21 cellular contexts compared by ENCODE assay signal in genomic region chr10:72034761-72035160, GRCh38.
"Had no signal": no experiment of that assay in that cellular context is flagged by ENCODE, and none has a peak within 500 bp of the region (broad histone marks: within the 10 kb centered on the region; RNA-seq: fewer than 3 reads in every experiment).

No MANE protein-coding gene starts in this region.

- H3K9me3 ChIP-seq: adrenal gland, breast epithelium, Peyer's patch had no signal

- H3K4me3 ChIP-seq: adrenal gland, breast epithelium, Peyer's patch had no signal

- ATAC-seq: activated CD4-positive, CD25-positive, alpha-beta regulatory T cell treated with anti-CD3 and anti-CD28 coated beads, Interleukin-2, amount 50 U/mL, for 24 hours; activated CD8-positive, alpha-beta T cell treated with anti-CD3 and anti-CD28 coated beads, Interleukin-2, amount 10 ng/mL, durations not matched to agents 7 days and 5 days had no signal

- H3K27me3 ChIP-seq: adrenal gland, breast epithelium, Peyer's patch had no signal

- H3K27ac ChIP-seq: adrenal gland, Peyer's patch, RWPE1 had no signal

- H3K4me1 ChIP-seq: Peyer's patch had no signal

- DNase-seq: activated CD4-positive, alpha-beta T cell treated with anti-CD3 and anti-CD28 coated beads for 48 hours; activated CD4-positive, alpha-beta T cell treated with anti-CD3 and anti-CD28 coated beads, Interleukin-2, amount 50 U/mL, for 4 hours; activated CD8-positive, alpha-beta memory T cell treated with anti-CD3 and anti-CD28 coated beads, Interleukin-2, amount 50 U/mL, for 48 hours; activated CD8-positive, alpha-beta T cell treated with anti-CD3 and anti-CD28 coated beads, Interleukin-2, amount 10 ng/mL, durations not matched to agents 7 days and 5 days; activated naive CD4-positive, alpha-beta T cell treated with anti-CD3 and anti-CD28 coated beads, Interleukin-2, amount 50 U/mL, for 16 hours; activated naive CD8-positive, alpha-beta T cell treated with anti-CD3 and anti-CD28 coated beads, Interleukin-2, amount 10 ng/mL, durations not matched to agents 7 days and 5 days; activated T-cell treated with anti-CD3 and anti-CD28 coated beads, Interleukin-2, amount 50 U/mL, for 1 hour; adrenal gland; Kasumi-1; KBM-7; NCI-H1105 treated with DMSO at 0.1 percent for 48 hours; NCI-H1436 treated with DMSO at 0.1 percent for 48 hours; NCI-H187 treated with DMSO at 0.1 percent for 48 hours; NCI-H2081 treated with DMSO at 0.1 percent for 48 hours; NCI-H446; NCI-H524; Peyer's patch; SHP77 treated with DMSO at 0.1 percent for 48 hours had no signal

- H3K36me3 ChIP-seq: adrenal gland, breast epithelium, Peyer's patch had no signal
